ENCODE assay signal across 1 cellular context in the genomic region with DNA sequence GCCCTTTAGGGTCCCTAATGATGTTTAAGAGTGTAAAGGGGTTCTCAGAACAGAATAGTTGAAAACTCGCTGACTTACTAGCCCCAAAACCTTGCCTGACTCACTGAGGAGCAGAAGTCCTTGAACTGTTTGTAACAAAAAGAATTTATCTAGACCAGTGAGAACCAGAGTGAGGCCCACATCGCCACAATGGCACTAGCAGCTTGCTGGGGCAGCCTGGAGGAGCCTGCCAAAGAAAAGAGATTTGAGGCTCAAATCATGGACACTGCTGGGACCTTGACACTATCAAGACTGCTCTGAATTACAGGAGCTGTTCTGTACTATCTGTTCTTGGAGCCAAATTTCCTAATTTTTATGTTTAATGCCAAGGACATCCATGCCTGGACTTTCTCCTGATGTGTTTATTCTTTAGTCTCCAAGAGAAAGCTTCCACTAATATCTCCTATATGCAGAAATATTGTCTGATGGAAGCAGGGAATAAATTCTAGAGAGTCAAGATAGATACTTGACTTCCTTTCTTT.
TF ChIP-seq lines count a peak whose summit lies in the region.

No MANE protein-coding gene starts in this region.

TF ChIP-seq in GM23338, 12 proteins besides CTCF, POLR2A, EP300 and RAD21 (continued from another document):
- TF ChIP-seq, protein P1, sequence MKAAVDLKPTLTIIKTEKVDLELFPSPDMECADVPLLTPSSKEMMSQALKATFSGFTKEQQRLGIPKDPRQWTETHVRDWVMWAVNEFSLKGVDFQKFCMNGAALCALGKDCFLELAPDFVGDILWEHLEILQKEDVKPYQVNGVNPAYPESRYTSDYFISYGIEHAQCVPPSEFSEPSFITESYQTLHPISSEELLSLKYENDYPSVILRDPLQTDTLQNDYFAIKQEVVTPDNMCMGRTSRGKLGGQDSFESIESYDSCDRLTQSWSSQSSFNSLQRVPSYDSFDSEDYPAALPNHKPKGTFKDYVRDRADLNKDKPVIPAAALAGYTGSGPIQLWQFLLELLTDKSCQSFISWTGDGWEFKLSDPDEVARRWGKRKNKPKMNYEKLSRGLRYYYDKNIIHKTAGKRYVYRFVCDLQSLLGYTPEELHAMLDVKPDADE (IDR thresholded peaks at IDR 0.05), result no peak
